Comparison of ENCODE assay signal across 8 cellular contexts in the genomic region with DNA sequence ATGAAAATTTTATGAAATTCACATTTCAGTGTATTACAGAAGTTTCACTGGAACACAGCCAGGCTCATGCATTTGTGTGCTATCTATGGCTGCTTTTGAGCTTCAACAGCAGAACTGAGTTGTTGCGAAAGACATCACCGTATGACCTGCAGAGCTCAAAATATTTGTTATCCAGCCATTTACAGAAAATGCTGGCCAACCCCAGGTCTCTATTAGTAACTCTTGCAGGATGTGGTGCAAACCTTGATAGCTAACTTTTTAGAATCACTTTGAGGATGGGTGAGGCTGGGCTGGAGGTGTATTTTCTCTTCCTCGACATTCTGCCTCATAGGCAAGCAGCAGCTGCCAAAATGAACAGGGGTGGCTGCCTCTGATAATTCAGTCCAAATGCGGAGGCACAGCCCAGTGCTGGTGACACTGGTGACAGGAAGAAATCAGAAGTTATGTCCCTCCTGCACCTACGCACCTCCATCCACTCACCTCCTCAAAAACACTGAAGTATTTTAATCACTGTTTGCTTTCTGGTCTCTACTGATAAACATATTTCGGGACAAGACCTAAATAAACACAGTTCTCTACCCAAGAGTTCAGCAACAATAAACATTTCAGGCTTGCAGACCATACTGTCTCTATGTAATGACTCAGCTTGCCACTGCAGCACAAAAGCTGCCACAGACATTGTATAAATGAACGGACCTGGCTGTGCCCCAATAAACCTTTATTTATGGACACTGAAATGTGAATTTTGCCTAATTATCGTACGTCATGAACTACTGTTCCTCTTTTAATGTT. TPM values are rescaled to one million over a fixed set of nuclear protein-coding genes. Genes with fewer than 3 reads are reported as not detected.
DNase-seq lines count a peak whose midpoint lies in the region; ATAC-seq, FAIRE-seq and TF ChIP-seq lines count a peak whose summit lies in the region.

No MANE protein-coding gene starts in this region.

- H3K4me3 ChIP-seq in K562 (no peak overlapping the region), right lobe of liver (peak overlapping the region in 1 of 3 donors; percentile 4)

- H3K9me3 ChIP-seq in K562 (replicated peaks; ENCODE audit: control insufficient read depth, insufficient read depth, low read depth, low read length) (no peaks in the 10 kb centered on the region), right lobe of liver (no peaks in the 10 kb centered on the region)

- POLR2A ChIA-PET in K562 (lab: Yijun Ruan, JAX): interaction anchor here (0.6 to 1.7 kb wide), 8 partner anchors 11 to 1476 kb away, joined by 3 to 6 read pairs (median 4); a partner anchor contains a TSS

- peak; percentile 77 to 83 for DNase-seq in AML-193 (lab: John Stamatoyannopoulos, UW)
- DNase-seq in K562 (ENCODE audit: extremely low read depth in 1 of 4, low spot score in 3 of 4): peak; percentile 38 to 89 (median 64)
- DNase-seq in right lobe of liver: peak in 1 of 3 donors; percentile 61
- no peak for DNase-seq in activated CD4-positive, alpha-beta T cell treated with anti-CD3 and anti-CD28 coated beads for 4 hours

- H3K79me2 ChIP-seq in K562 (ENCODE audit: control insufficient read depth, insufficient read depth, low read length): peaks cover 57% of the 10 kb centered on the region

- H3K27ac ChIP-seq in K562 (ENCODE audit: extremely low read depth, low read depth, low read length) (peak overlapping the region; percentile 59), right lobe of liver (peak overlapping the region; percentile 64 to 81 (median 66))

- H3K27me3 ChIP-seq in K562 (ENCODE audit: control insufficient read depth in 2 of 2, insufficient read depth in 2 of 2, low read length in 2 of 2): no peaks in the 10 kb centered on the region
- H3K27me3 ChIP-seq in right lobe of liver: no peaks in the 10 kb centered on the region

- peaks cover 6% of the 10 kb centered on the region for H3K9me1 ChIP-seq in K562 (ENCODE audit: control insufficient read depth, insufficient read depth, low read length)

- BruUV-seq in K562 (replicated peaks; lab: Mats Ljungman, UMichigan): no TSS peak

- no peaks in the 10 kb centered on the region; the same call in none of the 2 replicates for H4K20me1 ChIP-seq in K562 (replicated peaks; ENCODE audit: control insufficient read depth, insufficient read depth, low read length)

- no peak for TF ChIP-seq CTCF in K562 (IDR thresholded peaks at IDR 0.05 in 2 of 3, conservative IDR thresholded peaks at IDR 0.05 in 1 of 3; ENCODE audit: insufficient read depth in 2 of 3, low read depth in 1 of 3, low read length in 3 of 3)
- no peak for TF ChIP-seq CTCF in right lobe of liver (IDR thresholded peaks at IDR 0.05)

- H3K4me1 ChIP-seq in K562 (replicated peaks in 1 of 2; ENCODE audit: control insufficient read depth in 2 of 2, insufficient read depth in 2 of 2, low read length in 2 of 2) (peaks cover 12 to 43% of the 10 kb centered on the region in 2 experiments; a peak in 3 of 5 replicates), right lobe of liver (peaks cover 0 to 47% (median 25%) of the 10 kb centered on the region in 4 donors)

- in situ Hi-C loops in K562 (cut with MboI): no loop called here

- TF ChIP-seq EP300 in Ishikawa (IDR thresholded peaks at IDR 0.05; ENCODE audit: borderline replicate concordance) (no peak), K562 (IDR thresholded peaks at IDR 0.05; ENCODE audit: low read length) (peak; percentile 75; the same call in 1 of the 2 replicates)

- H3K4me2 ChIP-seq in K562 (ENCODE audit: insufficient read depth, low read length): peak overlapping the region; percentile 57

- no peak for TF ChIP-seq RAD21 in Ishikawa (IDR thresholded peaks at IDR 0.05; ENCODE audit: low read depth)
- TF ChIP-seq RAD21 in K562 (CRISPR knock-in tag; conservative IDR thresholded peaks at IDR 0.05 in 1 of 2, IDR thresholded peaks at IDR 0.05 in 1 of 2): peak in 1 of 2 experiments; percentile 2; a peak in 1 of 4 replicates

- peak; percentile 97 for FAIRE-seq in K562 (lab: Jason Lieb, UNC)

- CTCF ChIA-PET in K562 (lab: Yijun Ruan, JAX; ENCODE audit: low intra/inter-chr PET ratio): no interaction called here

- no peak overlapping the region; a peak in 1 of 4 replicates for H3K9ac ChIP-seq in K562 (ENCODE audit: insufficient read depth in 1 of 2, low read depth in 2 of 2, low read length in 2 of 2)

- no peak for TF ChIP-seq POLR2A in K562 (conservative IDR thresholded peaks at IDR 0.05)
- peak; percentile 38 for TF ChIP-seq POLR2A in right lobe of liver (IDR thresholded peaks at IDR 0.05)

- WGBS in K562 (ENCODE audit: insufficient coverage, low coverage, missing lambda C conversion rate): 4% methylated on average over 9 of the region's 9 CpGs
- 14% methylated on average over 9 of the region's 9 CpGs for WGBS in right lobe of liver (ENCODE audit: insufficient coverage, low coverage, low lambda C conversion rate, missing lambda C conversion rate)

- no peaks in the 10 kb centered on the region for H3K36me3 ChIP-seq in K562 (ENCODE audit: control insufficient read depth, insufficient read depth, low read length)
- no peaks in the 10 kb centered on the region for H3K36me3 ChIP-seq in right lobe of liver

- ATAC-seq in K562 (peak; percentile 92), right lobe of liver (peak; percentile 29 to 68 (median 52)), GM18909 (IDR thresholded peaks at IDR 0.05; ENCODE audit: poor library complexity, unreplicated experiment) (no peak), HG02759 (IDR thresholded peaks at IDR 0.05; ENCODE audit: unreplicated experiment) (no peak), HG03025 (IDR thresholded peaks at IDR 0.05; ENCODE audit: low FRiP score, unreplicated experiment) (no peak)

- intact Hi-C loops in K562 (cut with micrococcal nuclease): loop anchor here (2.0 kb wide), 1 partner anchor 62 kb away; no protein-coding TSS in a partner anchor
- intact Hi-C loops in right lobe of liver (cut with DNase I): no loop called here

- no peak overlapping the region for H2AFZ ChIP-seq in K562 (ENCODE audit: low read depth, low read length)

TF ChIP-seq in Ishikawa, 13 proteins besides CTCF, POLR2A, EP300 and RAD21:
- TF ChIP-seq ZBTB7A (IDR thresholded peaks at IDR 0.05; ENCODE audit: low read depth) (no peak), CREB1 (IDR thresholded peaks at IDR 0.05; ENCODE audit: low read depth) (no peak), CEBPB (IDR thresholded peaks at IDR 0.05) (peak; percentile 65; the same call in 1 of the 2 replicates), TCF12 (IDR thresholded peaks at IDR 0.05; ENCODE audit: low read depth) (no peak), TEAD4 (IDR thresholded peaks at IDR 0.05) (no peak), YY1 (IDR thresholded peaks at IDR 0.05; ENCODE audit: low read depth) (no peak), TAF1 (IDR thresholded peaks at IDR 0.05; ENCODE audit: low read depth) (no peak)
- TF ChIP-seq, protein P1, sequence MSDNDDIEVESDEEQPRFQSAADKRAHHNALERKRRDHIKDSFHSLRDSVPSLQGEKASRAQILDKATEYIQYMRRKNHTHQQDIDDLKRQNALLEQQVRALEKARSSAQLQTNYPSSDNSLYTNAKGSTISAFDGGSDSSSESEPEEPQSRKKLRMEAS (IDR thresholded peaks at IDR 0.05): no peak
- TF ChIP-seq, protein P2, sequence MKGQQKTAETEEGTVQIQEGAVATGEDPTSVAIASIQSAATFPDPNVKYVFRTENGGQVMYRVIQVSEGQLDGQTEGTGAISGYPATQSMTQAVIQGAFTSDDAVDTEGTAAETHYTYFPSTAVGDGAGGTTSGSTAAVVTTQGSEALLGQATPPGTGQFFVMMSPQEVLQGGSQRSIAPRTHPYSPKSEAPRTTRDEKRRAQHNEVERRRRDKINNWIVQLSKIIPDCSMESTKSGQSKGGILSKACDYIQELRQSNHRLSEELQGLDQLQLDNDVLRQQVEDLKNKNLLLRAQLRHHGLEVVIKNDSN (IDR thresholded peaks at IDR 0.05): no peak

TF ChIP-seq in K562, 482 proteins besides CTCF, POLR2A, EP300 and RAD21 (continues in another document):
- TF ChIP-seq HDAC3 (IDR thresholded peaks at IDR 0.05; ENCODE audit: borderline replicate concordance, partially characterized antibody) (peak; percentile 58), FOXA3 (CRISPR knock-in tag; conservative IDR thresholded peaks at IDR 0.05 in 1 of 2, IDR thresholded peaks at IDR 0.05 in 1 of 2) (peak; percentile 84 to 91), TCF7L2 (IDR thresholded peaks at IDR 0.05; ENCODE audit: low read depth, low read length) (no peak), ZKSCAN3 (CRISPR knock-in tag; IDR thresholded peaks at IDR 0.05) (no peak), DMBX1 (CRISPR knock-in tag; IDR thresholded peaks at IDR 0.05; ENCODE audit: borderline replicate concordance) (peak; percentile 24; the same call in 1 of the 2 replicates), HDAC8 (tag; IDR thresholded peaks at IDR 0.05) (no peak), TEAD1 (CRISPR knock-in tag; IDR thresholded peaks at IDR 0.05) (peak in 1 of 2 experiments; percentile 55; a peak in 2 of 4 replicates), ZNF282 (CRISPR knock-in tag; IDR thresholded peaks at IDR 0.05) (no peak), NFXL1 (CRISPR knock-in tag; IDR thresholded peaks at IDR 0.05) (no peak), ASH1L (IDR thresholded peaks at IDR 0.05; ENCODE audit: borderline replicate concordance, low read depth, partially characterized antibody) (no peak), XRCC5 (IDR thresholded peaks at IDR 0.05; ENCODE audit: low read depth, low read length) (no peak), ZNF224 (CRISPR knock-in tag; IDR thresholded peaks at IDR 0.05) (no peak), NFYB (IDR thresholded peaks at IDR 0.05; ENCODE audit: extremely low read depth, insufficient read length) (no peak), GABPB1 (CRISPR knock-in tag; IDR thresholded peaks at IDR 0.05) (no peak)

RNA-seq across cellular contexts. Expression of a gene that starts 28.5 kb away (rescaled TPM):
- total RNA-seq in K562 (2011; cell fraction: chromatin; rRNA removed; ENCODE audit: low replicate concordance): 86.7 and 111 TPM in 2 replicates
- 35.9 and 49.1 TPM in 2 replicates for total RNA-seq in K562 (2011; cell fraction: nucleolus; rRNA removed)
- 72.0 and 106 TPM in 2 replicates for total RNA-seq in K562 (2011; cell fraction: nucleoplasm; rRNA removed)
- total RNA-seq in K562 (2014; rRNA removed) (10.9 and 14.4 TPM in 2 replicates), K562 (2014; rRNA removed; fragmentation: Illumina TruSeq; extraction: Trizol) (13.6 and 14.0 TPM in 2 replicates), K562 (2015; rRNA removed; fragmentation: Illumina TruSeq; extraction: Trizol) (10.4 and 14.4 TPM in 2 replicates), K562 (2021) (39.5 and 45.1 TPM in 2 replicates), right lobe of liver (10 to 100 TPM; 20.9 to 33.9 (median 26.3) TPM)
- polyA plus RNA-seq in K562 (2011; rRNA removed) (9.9 and 10.6 TPM in 2 replicates), K562 (2014; fragmentation: Illumina TruSeq; extraction: Trizol) (32.7 and 41.5 TPM in 2 replicates), K562 (2014; fragmentation: Nextera tagmentation; extraction: Ambion mirVana) (1 to 10 TPM; 5.8 to 8.0 TPM), K562 (2014; rRNA removed) (18.1 and 22.8 TPM in 2 replicates)
- polyA plus RNA-seq in K562 (2011; cell fraction: cytosol; rRNA removed): 8.3 and 9.3 TPM in 2 replicates
- 27.4 and 27.8 TPM in 2 replicates for polyA plus RNA-seq in K562 (2011; cell fraction: nucleus; rRNA removed)
- polyA plus RNA-seq in K562 (2012): 19.4 and 26.5 TPM in 2 replicates
- polyA minus RNA-seq in K562 (2011; rRNA and poly(A)+ RNA removed): 23.2 and 25.8 TPM in 2 replicates
- polyA minus RNA-seq in K562 (2011; cell fraction: cytosol; rRNA and poly(A)+ RNA removed): 13.8 and 19.8 TPM in 2 replicates
- 16.4 and 22.4 TPM in 2 replicates for polyA minus RNA-seq in K562 (2011; cell fraction: nucleus; rRNA and poly(A)+ RNA removed)

Comparison
In these comparisons a context has a peak if more than half of its experiments do, and no peak if none do; other contexts are left out.
1. DNase-seq: peak in AML-193 (2 of 2) and K562 (4 of 4); none in activated CD4-positive, alpha-beta T cell treated with anti-CD3 and anti-CD28 coated beads for 4 hours (0 of 2).
2. ATAC-seq: peak in K562 (single experiment) and right lobe of liver (4 of 4); none in GM18909 (single experiment), HG02759 (single experiment) and HG03025 (single experiment).